In genomic region chr2:175575346-175576258, GRCh38 we compare ENCODE assay signal across 10 cellular contexts.
A peak's percentile ranks its signal among the peaks of the same experiment; 100 is the strongest.
DNase-seq lines count a peak whose midpoint lies in the region; ATAC-seq and TF ChIP-seq lines count a peak whose summit lies in the region.
"Had no signal": no experiment of that assay in that cellular context is flagged by ENCODE, and none has a peak within 500 bp of the region (broad histone marks: within the 10 kb centered on the region; RNA-seq: fewer than 3 reads in every experiment).

No MANE protein-coding gene starts in this region.

- H3K9ac ChIP-seq in neural progenitor cell, result no peak overlapping the region
- H3K9ac ChIP-seq: SK-N-SH had no signal

- no peaks in the 10 kb centered on the region for H4K20me1 ChIP-seq in neural progenitor cell (ENCODE audit: low read depth)

- peaks cover 18% of the 10 kb centered on the region for H3K4me1 ChIP-seq in neural progenitor cell
- H3K4me1 ChIP-seq: psoas muscle had no signal

- H3F3A ChIP-seq in neural progenitor cell (ENCODE audit: low read depth), result no peaks in the 10 kb centered on the region

- H3K9me3 Mint-ChIP-seq in neural progenitor cell, result no peaks in the 10 kb centered on the region

- H3K27ac ChIP-seq in neural progenitor cell (no peak overlapping the region), WERI-Rb-1 (no peak overlapping the region)
- H3K27ac ChIP-seq: psoas muscle had no signal

- H3K9me3 ChIP-seq in neural progenitor cell (ENCODE audit: low read depth) (no peaks in the 10 kb centered on the region), WERI-Rb-1 (ENCODE audit: severe bottlenecking) (no peaks in the 10 kb centered on the region)
- H3K9me3 ChIP-seq: psoas muscle, SK-N-SH had no signal

- H3K36me3 ChIP-seq in neural progenitor cell (no peaks in the 10 kb centered on the region), WERI-Rb-1 (no peaks in the 10 kb centered on the region)

- H3K4me3 ChIP-seq in neural progenitor cell (no peak overlapping the region), WERI-Rb-1 (ENCODE audit: low read depth, low read length) (no peak overlapping the region)
- H3K4me3 ChIP-seq: psoas muscle had no signal

- DNase-seq in NCI-H748 (lab: John Stamatoyannopoulos, UW; ENCODE audit: unreplicated experiment) (peak; percentile 67), NCI-H748 treated with DMSO at 0.1 percent for 48 hours (lab: John Stamatoyannopoulos, UW) (no peak), neural progenitor cell (ENCODE audit: low spot score) (peak; percentile 20), WERI-Rb-1 (no peak), NCI-H1105 (lab: John Stamatoyannopoulos, UW) (no peak), NCI-H2029 (lab: John Stamatoyannopoulos, UW) (no peak)
- DNase-seq: psoas muscle, SK-N-SH had no signal

- H3K27ac Mint-ChIP-seq in neural progenitor cell, result peak overlapping the region; percentile 33

- H3K36me3 Mint-ChIP-seq in neural progenitor cell, result no peaks in the 10 kb centered on the region

- H3K4me2 ChIP-seq in neural progenitor cell, result no peak overlapping the region
- H3K4me2 ChIP-seq: SK-N-SH had no signal

- ATAC-seq in GM21786 (IDR thresholded peaks at IDR 0.05; ENCODE audit: unreplicated experiment) (peak; percentile 98), HG03558 (IDR thresholded peaks at IDR 0.05; ENCODE audit: extremely low read depth, unreplicated experiment) (peak; percentile 97)
- ATAC-seq: psoas muscle had no signal

- TF ChIP-seq CTCF in neural progenitor cell (IDR thresholded peaks at IDR 0.05) (no peak), WERI-Rb-1 (IDR thresholded peaks at IDR 0.05; ENCODE audit: low read depth, low read length) (no peak)

- peak overlapping the region; percentile 57 for H3K4me3 Mint-ChIP-seq in neural progenitor cell

- peaks cover 6% of the 10 kb centered on the region for H3K27me3 Mint-ChIP-seq in neural progenitor cell (ENCODE audit: insufficient read depth, low read depth)

- peaks cover 35% of the 10 kb centered on the region for H3K4me1 Mint-ChIP-seq in neural progenitor cell

- H2AFZ ChIP-seq in neural progenitor cell (replicated peaks), result peak overlapping the region; percentile 77

- H3K79me2 ChIP-seq in neural progenitor cell (ENCODE audit: low read depth), result no peaks in the 10 kb centered on the region

- no peaks in the 10 kb centered on the region for H3K27me3 ChIP-seq in neural progenitor cell
- H3K27me3 ChIP-seq in WERI-Rb-1 (ENCODE audit: insufficient read depth, low read depth, severe bottlenecking), result peaks cover 47% of the 10 kb centered on the region

Comparison
In these comparisons a context has a peak if more than half of its experiments do, and no peak if none do; other contexts are left out.
1. DNase-seq: peak in NCI-H748 (single experiment) and neural progenitor cell (single experiment); none in NCI-H748 treated with DMSO at 0.1 percent for 48 hours (single experiment), WERI-Rb-1 (single experiment), NCI-H1105 (single experiment) and NCI-H2029 (single experiment).